Comparison of ENCODE assay signal across 9 cellular contexts in the genomic region with DNA sequence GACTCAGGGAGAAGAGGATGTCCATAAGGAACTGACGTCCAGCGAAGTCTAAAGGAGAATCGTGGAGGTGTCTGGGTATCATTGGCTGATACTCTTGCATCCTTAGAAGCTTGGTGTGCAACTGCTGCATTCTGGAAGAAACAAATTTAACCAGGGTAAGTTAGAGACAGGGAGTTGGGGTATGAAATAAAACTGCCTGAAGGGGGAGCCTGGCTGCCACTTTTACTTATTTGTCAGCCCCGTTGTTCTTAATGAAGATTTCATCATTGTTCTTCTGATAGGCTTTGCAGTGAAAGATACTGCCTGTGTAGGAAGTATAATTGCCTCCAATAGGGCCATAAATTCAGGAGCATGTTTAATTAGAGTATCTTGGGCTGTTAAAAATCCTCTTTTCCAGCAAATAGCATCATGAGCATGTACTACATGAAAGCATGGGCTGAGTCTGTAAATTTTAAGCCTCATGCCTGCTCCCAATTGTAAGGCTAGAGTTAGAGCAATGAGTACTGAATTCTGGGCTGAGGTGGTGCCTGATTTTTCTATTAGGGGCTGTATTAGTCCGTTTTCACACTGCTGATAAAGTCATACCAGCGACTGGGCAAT.
DNase-seq lines count a peak whose midpoint lies in the region; ATAC-seq, FAIRE-seq and TF ChIP-seq lines count a peak whose summit lies in the region.
"Had no signal": no experiment of that assay in that cellular context is flagged by ENCODE, and none has a peak within 500 bp of the region (broad histone marks: within the 10 kb centered on the region; RNA-seq: fewer than 3 reads in every experiment).

No MANE protein-coding gene starts in this region.

- no peaks in the 10 kb centered on the region for H3F3A ChIP-seq in DOHH2 (ENCODE audit: control insufficient read depth, insufficient read depth)

- no peaks in the 10 kb centered on the region for H3K9me2 ChIP-seq in DOHH2 (replicated peaks; ENCODE audit: control insufficient read depth, low read length)

- H3K9ac ChIP-seq in endothelial cell of umbilical vein (replicated peaks; ENCODE audit: extremely low read depth, insufficient read depth, low read length): no peak overlapping the region
- H3K9ac ChIP-seq: parathyroid adenoma had no signal

- dilution Hi-C loops in endothelial cell of umbilical vein (cut with MboI; ENCODE audit: extremely low pct_ligation_motif_present, low sequenced_read_pairs): no loop called here

- DNase-seq in T-helper 1 cell (peak in 4 of 5 donors; percentile 10 to 39 (median 25)), endothelial cell of umbilical vein (ENCODE audit: low read depth, low spot score) (peak; percentile 47), osteocyte (ENCODE audit: extremely low spot score, unreplicated experiment) (no peak), CD14-positive monocyte (ENCODE audit: low spot score) (no peak), NOMO-1 treated with dmso at 0.1 percent for 144 hours (lab: John Stamatoyannopoulos, UW; ENCODE audit: unreplicated experiment) (no peak)

- no TSS peak for BruUV-seq in endothelial cell of umbilical vein (replicated peaks; lab: Mats Ljungman, UMichigan)

- TF ChIP-seq CTCF in DOHH2 (IDR thresholded peaks at IDR 0.05; ENCODE audit: low read depth, low read length, poor library complexity, severe bottlenecking): peak; percentile 37
- peak; percentile 47 for TF ChIP-seq CTCF in endothelial cell of umbilical vein (IDR thresholded peaks at IDR 0.05; ENCODE audit: extremely low read depth in 1 of 2, insufficient read depth in 1 of 2, low read depth in 1 of 2, low read length in 2 of 2)
- TF ChIP-seq CTCF in osteocyte (IDR thresholded peaks at IDR 0.05): peak; percentile 62
- TF ChIP-seq CTCF in CD14-positive monocyte (IDR thresholded peaks at IDR 0.05): no peak

- ATAC-seq in GM21423 (IDR thresholded peaks at IDR 0.05; ENCODE audit: unreplicated experiment): peak; percentile 91

- FAIRE-seq in endothelial cell of umbilical vein (lab: Jason Lieb, UNC): peak; percentile 66

- H3K9me3 Mint-ChIP-seq in osteocyte (ENCODE audit: unreplicated experiment) (peaks cover 3% of the 10 kb centered on the region), CD14-positive monocyte (no peaks in the 10 kb centered on the region)

- H3K4me2 ChIP-seq in DOHH2 (ENCODE audit: low read length) (no peak overlapping the region), endothelial cell of umbilical vein (ENCODE audit: insufficient read depth, low read length) (no peak overlapping the region)

- peak; percentile 82 for TF ChIP-seq RAD21 in Ishikawa (IDR thresholded peaks at IDR 0.05; ENCODE audit: low read depth)

- H3K79me2 ChIP-seq in DOHH2 (ENCODE audit: control insufficient read depth, low read length) (no peaks in the 10 kb centered on the region), endothelial cell of umbilical vein (ENCODE audit: control insufficient read depth, insufficient read depth, low read length) (no peaks in the 10 kb centered on the region)
- H3K79me2 ChIP-seq: parathyroid adenoma had no signal

- H3K27ac Mint-ChIP-seq in osteocyte (ENCODE audit: unreplicated experiment) (no peak overlapping the region), CD14-positive monocyte (no peak overlapping the region)

- H3K27ac ChIP-seq in DOHH2 (ENCODE audit: low read depth, low read length) (no peak overlapping the region), endothelial cell of umbilical vein (ENCODE audit: insufficient read depth, low read depth, low read length) (no peak overlapping the region)
- H3K27ac ChIP-seq: parathyroid adenoma had no signal

- no peaks in the 10 kb centered on the region for H3K36me3 Mint-ChIP-seq in osteocyte (ENCODE audit: unreplicated experiment)
- no peaks in the 10 kb centered on the region for H3K36me3 Mint-ChIP-seq in CD14-positive monocyte

- H3K4me1 Mint-ChIP-seq in osteocyte (ENCODE audit: unreplicated experiment) (no peaks in the 10 kb centered on the region), CD14-positive monocyte (no peaks in the 10 kb centered on the region)

- H3K4me3 Mint-ChIP-seq in osteocyte (ENCODE audit: unreplicated experiment) (no peak overlapping the region), CD14-positive monocyte (no peak overlapping the region)

- TF ChIP-seq EP300 in Ishikawa (IDR thresholded peaks at IDR 0.05; ENCODE audit: borderline replicate concordance): no peak

- H3K9me3 ChIP-seq in DOHH2 (ENCODE audit: control insufficient read depth, insufficient read depth, low read length): no peaks in the 10 kb centered on the region; the same call in 1 of the 2 replicates
- H3K9me3 ChIP-seq in endothelial cell of umbilical vein (replicated peaks; ENCODE audit: control insufficient read depth, insufficient read depth, low read length): no peaks in the 10 kb centered on the region

- H3K27me3 ChIP-seq in DOHH2 (ENCODE audit: control insufficient read depth, low read length) (no peaks in the 10 kb centered on the region), endothelial cell of umbilical vein (ENCODE audit: control insufficient read depth in 2 of 2, insufficient read depth in 2 of 2, low read length in 2 of 2) (no peaks in the 10 kb centered on the region)

- H3K27me3 Mint-ChIP-seq in osteocyte (ENCODE audit: unreplicated experiment): peaks cover 4% of the 10 kb centered on the region
- H3K27me3 Mint-ChIP-seq in CD14-positive monocyte (ENCODE audit: low read depth in 3 of 3): peaks cover 0 to 4% (median 0%) of the 10 kb centered on the region in 3 donors

- POLR2A ChIA-PET in endothelial cell of umbilical vein (lab: Charles Lee): no interaction called here

- TF ChIP-seq POLR2A in endothelial cell of umbilical vein (IDR thresholded peaks at IDR 0.05; ENCODE audit: low read depth, low read length): no peak

- H3K4me3 ChIP-seq in DOHH2 (ENCODE audit: low read length) (no peak overlapping the region), endothelial cell of umbilical vein (replicated peaks in 1 of 3; ENCODE audit: insufficient read depth in 1 of 3, low read depth in 1 of 3, low read length in 3 of 3) (no peak overlapping the region)

- no peaks in the 10 kb centered on the region for H3K9me1 ChIP-seq in endothelial cell of umbilical vein (replicated peaks; ENCODE audit: control insufficient read depth, extremely low read depth, insufficient read depth, low read length)

- no peaks in the 10 kb centered on the region for H3K4me1 ChIP-seq in DOHH2 (ENCODE audit: control insufficient read depth, low read length)
- H3K4me1 ChIP-seq in endothelial cell of umbilical vein (ENCODE audit: control insufficient read depth, extremely low read depth, insufficient read depth, low read length): no peaks in the 10 kb centered on the region
- H3K4me1 ChIP-seq: parathyroid adenoma had no signal

- CTCF ChIA-PET in endothelial cell of umbilical vein (lab: Charles Lee): interaction anchor here (0.8 to 2.1 kb wide), 8 partner anchors 25 to 1131 kb away, joined by 3 to 12 read pairs (median 4); no protein-coding TSS in a partner anchor

- H4K20me1 ChIP-seq in DOHH2 (ENCODE audit: control insufficient read depth, insufficient read depth, low read depth, low read length): no peaks in the 10 kb centered on the region
- H4K20me1 ChIP-seq in endothelial cell of umbilical vein (replicated peaks; ENCODE audit: control insufficient read depth, extremely low read depth, insufficient read depth, low read length): no peaks in the 10 kb centered on the region

- H2AFZ ChIP-seq in endothelial cell of umbilical vein (ENCODE audit: low read depth, low read length): no peak overlapping the region
- H2AFZ ChIP-seq: parathyroid adenoma had no signal

- intact Hi-C loops in endothelial cell of umbilical vein (cut with micrococcal nuclease) (loop anchor here (1.0 to 5.0 kb wide), 4 partner anchors 182 to 1232 kb away; no protein-coding TSS in a partner anchor), CD14-positive monocyte (cut with micrococcal nuclease) (no loop called here)

- H3K36me3 ChIP-seq in DOHH2 (ENCODE audit: control insufficient read depth, low read length) (no peaks in the 10 kb centered on the region), endothelial cell of umbilical vein (ENCODE audit: control insufficient read depth in 2 of 2, extremely low read depth in 1 of 2, insufficient read depth in 2 of 2, low read length in 2 of 2) (no peaks in the 10 kb centered on the region)

TF ChIP-seq in Ishikawa, 13 proteins besides CTCF, POLR2A, EP300 and RAD21:
- TF ChIP-seq CEBPB (IDR thresholded peaks at IDR 0.05) (0 out of 2 replicates have a peak, but pooled peaks have one; percentile 26), CREB1 (IDR thresholded peaks at IDR 0.05; ENCODE audit: low read depth) (no peak)

TF ChIP-seq in endothelial cell of umbilical vein, 7 proteins besides CTCF, POLR2A, EP300 and RAD21:
- no peak for TF ChIP-seq EZH2 (IDR thresholded peaks at IDR 0.05; ENCODE audit: borderline replicate concordance, low read depth, low read length, severe bottlenecking)
- no peak for TF ChIP-seq MAX (IDR thresholded peaks at IDR 0.05; ENCODE audit: insufficient read depth, insufficient read length)
- no peak for TF ChIP-seq POLR2AphosphoS5 (IDR thresholded peaks at IDR 0.05; ENCODE audit: insufficient read depth, low read depth, low read length)
- TF ChIP-seq MYC (IDR thresholded peaks at IDR 0.05; ENCODE audit: low read depth, low read length): no peak
- no peak for TF ChIP-seq JUN (IDR thresholded peaks at IDR 0.05; ENCODE audit: borderline replicate concordance, insufficient read depth, insufficient read length, low read depth)
- TF ChIP-seq FOS (IDR thresholded peaks at IDR 0.05; ENCODE audit: borderline replicate concordance, insufficient read depth, low read length): no peak
- no peak for TF ChIP-seq GATA2 (IDR thresholded peaks at IDR 0.05; ENCODE audit: insufficient read depth, insufficient read length, low read depth, low read length)

Comparison
In these comparisons a context has a peak if more than half of its experiments do, and no peak if none do; other contexts are left out.
1. DNase-seq: peak in T-helper 1 cell (4 of 5) and endothelial cell of umbilical vein (single experiment); none in osteocyte (single experiment), CD14-positive monocyte (single experiment) and NOMO-1 treated with dmso at 0.1 percent for 144 hours (single experiment).